14 cellular contexts compared by ENCODE assay signal in the genomic region with DNA sequence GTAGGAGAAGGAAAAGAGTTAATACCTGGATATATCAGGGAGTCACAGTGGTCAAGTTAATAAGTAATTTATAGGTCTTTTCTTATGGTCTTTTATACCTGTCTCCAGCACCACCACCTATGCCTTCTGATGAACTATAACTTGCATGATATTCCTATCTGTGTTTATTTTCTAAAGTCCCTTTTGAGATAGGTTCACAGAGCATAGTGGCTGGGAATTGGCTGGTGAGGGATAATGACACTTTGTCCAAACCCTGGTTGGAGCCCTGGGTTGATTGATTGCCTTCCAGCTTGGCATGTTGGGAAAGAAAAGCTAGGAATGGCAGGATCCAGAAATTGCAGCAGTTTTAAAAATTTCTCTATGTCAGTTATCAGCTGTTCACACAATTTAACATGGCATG. TPM values are rescaled to one million over a fixed set of nuclear protein-coding genes. Genes with fewer than 3 reads are reported as not detected.
DNase-seq lines count a peak whose midpoint lies in the region; ATAC-seq and TF ChIP-seq lines count a peak whose summit lies in the region.
"Had no signal": no experiment of that assay in that cellular context is flagged by ENCODE, and none has a peak within 500 bp of the region (broad histone marks: within the 10 kb centered on the region; RNA-seq: fewer than 3 reads in every experiment).

No MANE protein-coding gene starts in this region.

- H3K4me3 Mint-ChIP-seq in natural killer cell (no peak overlapping the region), progenitor cell of endocrine pancreas (ENCODE audit: low read depth) (no peak overlapping the region), HFFc6 (no peak overlapping the region)
- no peak overlapping the region for H3K4me3 Mint-ChIP-seq in natural killer cell treated with Interleukin-12 subunit alpha and Interleukin-12 subunit beta and Interleukin-15 and Interleukin-18, amount 100 ng/mL, for 72 hours
- H3K4me3 Mint-ChIP-seq: CD8-positive, alpha-beta T cell; H9 had no signal

- ATAC-seq in natural killer cell: no peak
- no peak for ATAC-seq in natural killer cell treated with Interleukin-12 subunit alpha and Interleukin-12 subunit beta and Interleukin-15 and Interleukin-18, amount 100 ng/mL, for 72 hours
- ATAC-seq in left lobe of liver: peak; percentile 84
- ATAC-seq in HG03280 (IDR thresholded peaks at IDR 0.05; ENCODE audit: unreplicated experiment): no peak
- no peak for ATAC-seq in HG02970 (IDR thresholded peaks at IDR 0.05; ENCODE audit: low FRiP score, unreplicated experiment)
- ATAC-seq: CD8-positive, alpha-beta T cell had no signal

- H3K9me3 Mint-ChIP-seq in natural killer cell (no peaks in the 10 kb centered on the region), progenitor cell of endocrine pancreas (ENCODE audit: low read depth) (peaks cover 10% of the 10 kb centered on the region), HFFc6 (no peaks in the 10 kb centered on the region)
- no peaks in the 10 kb centered on the region for H3K9me3 Mint-ChIP-seq in natural killer cell treated with Interleukin-12 subunit alpha and Interleukin-12 subunit beta and Interleukin-15 and Interleukin-18, amount 100 ng/mL, for 72 hours
- H3K9me3 Mint-ChIP-seq: CD8-positive, alpha-beta T cell; H9 had no signal

- H3K27me3 Mint-ChIP-seq in natural killer cell (ENCODE audit: low read depth in 2 of 2): no peaks in the 10 kb centered on the region
- no peaks in the 10 kb centered on the region for H3K27me3 Mint-ChIP-seq in natural killer cell treated with Interleukin-12 subunit alpha and Interleukin-12 subunit beta and Interleukin-15 and Interleukin-18, amount 100 ng/mL, for 72 hours
- H3K27me3 Mint-ChIP-seq in progenitor cell of endocrine pancreas: no peaks in the 10 kb centered on the region
- H3K27me3 Mint-ChIP-seq in HFFc6 (ENCODE audit: insufficient read depth): no peaks in the 10 kb centered on the region

- H3K4me1 Mint-ChIP-seq in natural killer cell (peaks cover 57 to 67% of the 10 kb centered on the region in 2 donors), progenitor cell of endocrine pancreas (ENCODE audit: low read depth) (peaks cover 12% of the 10 kb centered on the region), HFFc6 (ENCODE audit: low read depth) (peaks cover 16% of the 10 kb centered on the region)
- H3K4me1 Mint-ChIP-seq in natural killer cell treated with Interleukin-12 subunit alpha and Interleukin-12 subunit beta and Interleukin-15 and Interleukin-18, amount 100 ng/mL, for 72 hours (ENCODE audit: low read depth in 2 of 2): peaks cover 35 to 44% of the 10 kb centered on the region in 2 donors

- H3K27ac Mint-ChIP-seq in natural killer cell: peak overlapping the region; percentile 4 to 55
- no peak overlapping the region for H3K27ac Mint-ChIP-seq in natural killer cell treated with Interleukin-12 subunit alpha and Interleukin-12 subunit beta and Interleukin-15 and Interleukin-18, amount 100 ng/mL, for 72 hours
- peak overlapping the region; percentile 74 for H3K27ac Mint-ChIP-seq in progenitor cell of endocrine pancreas
- H3K27ac Mint-ChIP-seq in HFFc6: no peak overlapping the region
- H3K27ac Mint-ChIP-seq: CD8-positive, alpha-beta T cell; H9 had no signal

- DNase-seq in natural killer cell (no peak), left lobe of liver (ENCODE audit: low spot score) (no peak), progenitor cell of endocrine pancreas (ENCODE audit: low spot score, unreplicated experiment) (no peak), HFFc6 (no peak)
- no peak for DNase-seq in natural killer cell treated with Interleukin-12 subunit alpha and Interleukin-12 subunit beta and Interleukin-15 and Interleukin-18, amount 100 ng/mL, for 72 hours (ENCODE audit: low spot score)
- DNase-seq: 8988T; Calu3; CD8-positive, alpha-beta T cell; DMS79 treated with DMSO at 0.1 percent for 48 hours; GF-D8; H9; IMR-90 had no signal

- H3K36me3 Mint-ChIP-seq in natural killer cell: no peaks in the 10 kb centered on the region
- no peaks in the 10 kb centered on the region for H3K36me3 Mint-ChIP-seq in natural killer cell treated with Interleukin-12 subunit alpha and Interleukin-12 subunit beta and Interleukin-15 and Interleukin-18, amount 100 ng/mL, for 72 hours
- peaks cover 6% of the 10 kb centered on the region for H3K36me3 Mint-ChIP-seq in progenitor cell of endocrine pancreas (ENCODE audit: insufficient read depth)
- H3K36me3 Mint-ChIP-seq in HFFc6 (ENCODE audit: low read depth): peaks cover 5% of the 10 kb centered on the region; the same call in 1 of the 2 replicates

- intact Hi-C loops in natural killer cell (cut with micrococcal nuclease): no loop called here

- TF ChIP-seq CTCF in natural killer cell (IDR thresholded peaks at IDR 0.05) (no peak), progenitor cell of endocrine pancreas (IDR thresholded peaks at IDR 0.05; ENCODE audit: unreplicated experiment) (no peak), HFFc6 (IDR thresholded peaks at IDR 0.05) (no peak)

RNA-seq across cellular contexts. Expression of a gene that starts 23.2 kb away (rescaled TPM):
- total RNA-seq in natural killer cell (10 to 100 TPM; 80.6 to 92.9 (median 87.7) TPM), left lobe of liver (34.9 TPM), progenitor cell of endocrine pancreas (65.4 and 66.2 TPM in 2 replicates)
- 10 to 100 TPM; 39.1 to 60.3 TPM for total RNA-seq in natural killer cell treated with Interleukin-12 subunit alpha and Interleukin-12 subunit beta and Interleukin-15 and Interleukin-18, amount 100 ng/mL, for 72 hours
- 10 to 100 TPM; 40.8 to 52.5 (median 47.3) TPM for total RNA-seq in HFFc6 (2021; fragmentation: NEBNext Ultra II Directional; extraction: Animal tissue kit (Norgen Biotek cat#: 25700))

Comparison
In these comparisons a context has a peak if more than half of its experiments do, and no peak if none do; other contexts are left out.
1. H3K27ac Mint-ChIP-seq: peak in natural killer cell (2 of 2) and progenitor cell of endocrine pancreas (single experiment); none in natural killer cell treated with Interleukin-12 subunit alpha and Interleukin-12 subunit beta and Interleukin-15 and Interleukin-18, amount 100 ng/mL, for 72 hours (0 of 2) and HFFc6 (single experiment).